ENCODE assay signal across 14 cellular contexts in the genomic region with DNA sequence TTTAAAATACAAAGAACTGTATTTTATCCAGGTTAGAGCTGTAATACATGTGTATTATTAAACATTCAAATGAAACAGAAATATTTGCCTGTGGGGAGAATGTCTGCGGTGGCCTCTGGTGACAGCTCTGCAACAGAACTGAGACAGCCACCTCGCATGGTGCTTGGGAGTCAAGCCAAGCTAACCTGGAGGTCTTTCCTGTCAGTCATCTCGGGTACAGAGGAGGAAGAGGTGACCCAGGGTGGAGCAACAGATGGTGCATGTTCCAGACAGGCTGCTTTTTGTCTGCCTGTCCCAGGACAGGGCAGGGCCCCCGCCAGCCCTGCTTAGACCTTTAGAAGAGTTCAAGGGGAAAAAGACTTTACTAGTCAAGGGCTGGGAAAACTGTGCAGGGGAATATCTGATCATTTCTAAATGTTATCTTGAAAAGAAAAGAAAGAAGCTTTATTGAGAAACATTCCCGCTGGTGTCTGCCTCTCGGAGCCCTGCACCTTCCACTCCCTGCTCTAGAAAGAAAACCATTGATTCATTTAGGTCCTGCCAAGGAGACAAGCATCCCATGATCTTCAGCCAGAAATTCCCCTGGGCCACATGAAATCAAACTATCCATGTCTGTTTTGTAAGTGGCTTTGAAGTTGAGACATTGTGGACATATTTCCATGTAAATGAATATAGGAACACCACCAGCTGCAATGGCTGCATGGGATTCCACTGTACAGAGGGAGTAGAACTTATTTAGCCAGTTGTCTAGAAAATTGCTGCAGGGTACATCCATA. TPM values are rescaled to one million over a fixed set of nuclear protein-coding genes. Genes with fewer than 3 reads are reported as not detected.
DNase-seq lines count a peak whose midpoint lies in the region; ATAC-seq and TF ChIP-seq lines count a peak whose summit lies in the region.
"Had no signal": no experiment of that assay in that cellular context is flagged by ENCODE, and none has a peak within 500 bp of the region (broad histone marks: within the 10 kb centered on the region; RNA-seq: fewer than 3 reads in every experiment).

No MANE protein-coding gene starts in this region.

- ATAC-seq in GM19467 (IDR thresholded peaks at IDR 0.05; ENCODE audit: unreplicated experiment), result peak; percentile 56
- ATAC-seq in GM18519 (IDR thresholded peaks at IDR 0.05; ENCODE audit: low FRiP score, unreplicated experiment), result no peak
- no peak for ATAC-seq in HG03139 (IDR thresholded peaks at IDR 0.05; ENCODE audit: unreplicated experiment)
- ATAC-seq: natural killer cell treated with Interleukin-12 subunit alpha and Interleukin-12 subunit beta and Interleukin-15 and Interleukin-18, amount 100 ng/mL, for 72 hours; right lobe of liver; upper lobe of right lung had no signal

- no peak overlapping the region for H3K27ac ChIP-seq in OCI-LY7 (ENCODE audit: low read depth, low read length, poor library complexity, severe bottlenecking)
- H3K27ac ChIP-seq: right lobe of liver, upper lobe of right lung had no signal

- TF ChIP-seq CTCF in GM12864 (IDR thresholded peaks at IDR 0.05; ENCODE audit: low read depth, low read length, missing control alignments), result no peak
- TF ChIP-seq CTCF in OCI-LY7 (conservative IDR thresholded peaks at IDR 0.05; ENCODE audit: low read length), result no peak

- H3K4me1 ChIP-seq in OCI-LY7 (ENCODE audit: insufficient read depth, low read length, poor library complexity, severe bottlenecking), result peaks cover 7% of the 10 kb centered on the region
- H3K4me1 ChIP-seq: right lobe of liver, upper lobe of right lung had no signal

- POLR2A ChIA-PET in OCI-LY7 (lab: Charles Lee), result interaction anchor here (0.6 to 0.7 kb wide), 3 partner anchors 14 to 229 kb away, joined by 3 read pairs; no protein-coding TSS in a partner anchor

- H3K9me2 ChIP-seq in OCI-LY7 (ENCODE audit: insufficient read depth, low read length), result no peaks in the 10 kb centered on the region

- H3K79me2 ChIP-seq in OCI-LY7 (ENCODE audit: insufficient read depth, low read depth, low read length), result no peaks in the 10 kb centered on the region

- DNase-seq in GM12864 (ENCODE audit: low read depth) (peak; percentile 34), OCI-LY7 (ENCODE audit: low spot score) (peak; percentile 6), kidney tubule cell (ENCODE audit: low spot score) (peak; percentile 32), ACHN (no peak), RKO (ENCODE audit: low spot score) (no peak)
- DNase-seq: activated CD4-positive, alpha-beta T cell treated with anti-CD3 and anti-CD28 coated beads for 4 hours; hypothalamus; right lobe of liver; stimulated activated CD4-positive, alpha-beta T cell treated with anti-CD3 and anti-CD28 coated beads, Interleukin-4, amount 100 ng/mL, for 24 hours; upper lobe of right lung had no signal

- H3K4me2 ChIP-seq in OCI-LY7 (ENCODE audit: low read length), result peak overlapping the region; percentile 21

- intact Hi-C loops in OCI-LY7 (cut with micrococcal nuclease; ENCODE audit: unreplicated experiment), result loop anchor here (5.0 kb wide), 1 partner anchor 358 kb away; no protein-coding TSS in a partner anchor

- no peak overlapping the region for H3K4me3 ChIP-seq in GM12864 (ENCODE audit: low read depth, low read length)
- no peak overlapping the region for H3K4me3 ChIP-seq in OCI-LY7 (ENCODE audit: low read depth, low read length, poor library complexity, severe bottlenecking)
- H3K4me3 ChIP-seq: right lobe of liver, upper lobe of right lung had no signal

- no TSS peak for BruUV-seq in OCI-LY7 (replicated peaks; lab: Mats Ljungman, UMichigan)

- in situ Hi-C loops in ACHN (cut with HindIII; ENCODE audit: low pct_ligation_motif_present, low pct_unique_long_range_greater_than_20kb, low sequenced_read_pairs), result no loop called here

- CTCF ChIA-PET in OCI-LY7 (lab: Charles Lee; ENCODE audit: unreplicated experiment), result interaction anchor here (0.6 kb wide), 1 partner anchor 1776 kb away, joined by 3 read pairs; no protein-coding TSS in a partner anchor

- no peaks in the 10 kb centered on the region for H3K36me3 ChIP-seq in OCI-LY7 (ENCODE audit: insufficient read depth, low read length)
- H3K36me3 ChIP-seq: right lobe of liver, upper lobe of right lung had no signal

- H3K9me3 ChIP-seq in OCI-LY7 (ENCODE audit: low read length), result no peaks in the 10 kb centered on the region
- H3K9me3 ChIP-seq: right lobe of liver, upper lobe of right lung had no signal

- H4K20me1 ChIP-seq in OCI-LY7 (ENCODE audit: insufficient read depth, low read length), result no peaks in the 10 kb centered on the region

- H2AFZ ChIP-seq in OCI-LY7 (ENCODE audit: low read length), result peak overlapping the region; percentile 40; the same call in 1 of the 2 replicates

RNA-seq across cellular contexts. Expression of a gene that starts 5.5 kb away (rescaled TPM):
- total RNA-seq in OCI-LY7 (2014; rRNA removed; shearing (Covaris generic)), result 0.10 TPM in 1 of 2 replicates, not detected in the other
- not detected in 2 replicates for total RNA-seq in OCI-LY7 (2022)
- total RNA-seq: natural killer cell treated with Interleukin-12 subunit alpha and Interleukin-12 subunit beta and Interleukin-15 and Interleukin-18, amount 100 ng/mL, for 72 hours had no signal

Comparison
In these comparisons a context has a peak if more than half of its experiments do, and no peak if none do; other contexts are left out.
1. DNase-seq: peak in GM12864 (single experiment), OCI-LY7 (single experiment) and kidney tubule cell (single experiment); none in ACHN (single experiment) and RKO (single experiment).